In the genomic region with DNA sequence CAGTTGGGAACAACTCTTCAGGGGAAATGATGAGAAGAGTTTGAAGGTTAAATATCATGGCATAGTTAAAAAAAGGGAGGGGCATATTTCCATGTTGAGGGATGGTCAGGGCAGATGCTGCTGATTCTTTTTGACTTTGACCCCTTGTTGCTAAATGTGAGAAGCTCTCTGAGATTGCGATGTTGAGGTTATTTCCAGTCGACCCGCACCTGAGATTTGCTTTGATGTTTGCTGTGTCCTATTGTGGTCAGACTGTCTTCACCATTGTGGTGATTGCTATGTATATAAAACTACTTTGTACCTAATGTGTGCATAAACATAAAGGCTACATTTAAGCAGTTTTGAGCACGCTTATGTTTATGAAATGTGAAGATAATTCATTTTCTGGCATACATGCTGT, we compare ENCODE assay signal across 25 cellular contexts.
A peak's percentile ranks its signal among the peaks of the same experiment; 100 is the strongest.
DNase-seq lines count a peak whose midpoint lies in the region; ATAC-seq, FAIRE-seq and TF ChIP-seq lines count a peak whose summit lies in the region.
"Had no signal": no experiment of that assay in that cellular context is flagged by ENCODE, and none has a peak within 500 bp of the region (broad histone marks: within the 10 kb centered on the region; RNA-seq: fewer than 3 reads in every experiment).

No MANE protein-coding gene starts in this region.

- no peak overlapping the region for H3K4me2 ChIP-seq in HepG2 (ENCODE audit: low read depth, low read length)
- H3K4me2 ChIP-seq: A549; BLaER1 treated with 17β-estradiol and CSF1 and Interleukin-3, amounts not matched to agents 10 nM and 100 nM had no signal

- H3K9ac ChIP-seq in HepG2 (ENCODE audit: insufficient read depth, low read depth, low read length) = no peak overlapping the region
- H3K9ac ChIP-seq: BLaER1 treated with 17β-estradiol and CSF1 and Interleukin-3, amounts not matched to agents 10 nM and 100 nM had no signal

- POLR2A ChIA-PET in HepG2 (lab: Yijun Ruan, JAX) = no interaction called here

- no peaks in the 10 kb centered on the region for H3K36me3 Mint-ChIP-seq in CD14-positive monocyte

- H3K4me3 ChIP-seq in HepG2 (replicated peaks in 1 of 3; ENCODE audit: insufficient read depth in 1 of 3, low read depth in 2 of 3, low read length in 3 of 3) (no peak overlapping the region), right lobe of liver (no peak overlapping the region)
- H3K4me3 ChIP-seq: A549; BLaER1 treated with 17β-estradiol and CSF1 and Interleukin-3, amounts not matched to agents 10 nM and 100 nM; GM12878 had no signal

- H3K36me3 ChIP-seq in HepG2 (replicated peaks in 1 of 2; ENCODE audit: control insufficient read depth in 1 of 2, insufficient read depth in 2 of 2, low read length in 2 of 2) (no peaks in the 10 kb centered on the region), right lobe of liver (no peaks in the 10 kb centered on the region)
- H3K36me3 ChIP-seq: BLaER1 treated with 17β-estradiol and CSF1 and Interleukin-3, amounts not matched to agents 10 nM and 100 nM had no signal

- no peak overlapping the region for H3K4me3 Mint-ChIP-seq in CD14-positive monocyte
- H3K4me3 Mint-ChIP-seq: B cell; CD4-positive, alpha-beta memory T cell; CD4-positive, CD25-positive, alpha-beta regulatory T cell; CD8-positive, alpha-beta memory T cell had no signal

- H3K4me1 ChIP-seq in HepG2 (ENCODE audit: insufficient read depth, low read length) (peaks cover 58% of the 10 kb centered on the region), right lobe of liver (no peaks in the 10 kb centered on the region)
- H3K4me1 ChIP-seq: A549 had no signal

- no peak overlapping the region for H2AFZ ChIP-seq in HepG2 (ENCODE audit: low read length)

- CTCF ChIA-PET in HepG2 (lab: Yijun Ruan, JAX; ENCODE audit: low intra/inter-chr PET ratio, low total read pairs) = no interaction called here

- H3K9me3 Mint-ChIP-seq in CD14-positive monocyte = peaks cover 0 to 10% (median 4%) of the 10 kb centered on the region in 7 donors

- no peaks in the 10 kb centered on the region for H3K4me1 Mint-ChIP-seq in CD14-positive monocyte
- H3K4me1 Mint-ChIP-seq: B cell had no signal

- H4K20me1 ChIP-seq in HepG2 (ENCODE audit: insufficient read depth, low read length) = no peaks in the 10 kb centered on the region
- H4K20me1 ChIP-seq: BLaER1 treated with 17β-estradiol and CSF1 and Interleukin-3, amounts not matched to agents 10 nM and 100 nM had no signal

- TF ChIP-seq CTCF in HepG2 (CRISPR knock-in tag; IDR thresholded peaks at IDR 0.05) (no peak), right lobe of liver (IDR thresholded peaks at IDR 0.05) (no peak), CD14-positive monocyte (IDR thresholded peaks at IDR 0.05) (no peak)

- no peaks in the 10 kb centered on the region for H3K27me3 Mint-ChIP-seq in CD14-positive monocyte (ENCODE audit: low read depth in 3 of 3)
- H3K27me3 Mint-ChIP-seq: B cell; CD4-positive, alpha-beta memory T cell; CD4-positive, CD25-positive, alpha-beta regulatory T cell; CD8-positive, alpha-beta memory T cell had no signal

- H3K27me3 ChIP-seq in HepG2 (ENCODE audit: control insufficient read depth in 1 of 2, insufficient read depth in 2 of 2, low read length in 2 of 2) (no peaks in the 10 kb centered on the region), right lobe of liver (no peaks in the 10 kb centered on the region)
- H3K27me3 ChIP-seq: BLaER1 treated with 17β-estradiol and CSF1 and Interleukin-3, amounts not matched to agents 10 nM and 100 nM had no signal

- intact Hi-C loops in HepG2 (cut with micrococcal nuclease; ENCODE audit: unreplicated experiment) (no loop called here), right lobe of liver (cut with DNase I) (no loop called here), CD14-positive monocyte (cut with micrococcal nuclease) (no loop called here)

- peak; percentile 86 for FAIRE-seq in HepG2 (lab: Jason Lieb, UNC)
- FAIRE-seq: A549, GM12878, GM12892, GM18507 had no signal

- no peak for TF ChIP-seq RAD21 in HepG2 (CRISPR knock-in tag; IDR thresholded peaks at IDR 0.05)

- TF ChIP-seq POLR2A in HepG2 (IDR thresholded peaks at IDR 0.05; ENCODE audit: insufficient read depth in 1 of 2, low read depth in 2 of 2, low read length in 2 of 2) (no peak), right lobe of liver (IDR thresholded peaks at IDR 0.05) (no peak)

- H3K9me3 ChIP-seq in HepG2 (ENCODE audit: low read length) (no peaks in the 10 kb centered on the region), right lobe of liver (no peaks in the 10 kb centered on the region)
- H3K9me3 ChIP-seq: A549 had no signal

- 11% methylated on average over 4 of the region's 4 CpGs for WGBS in HepG2 (ENCODE audit: low lambda C conversion rate)
- WGBS in right lobe of liver (ENCODE audit: insufficient coverage, low coverage, low lambda C conversion rate, missing lambda C conversion rate) = 58% methylated on average over 4 of the region's 4 CpGs

- no peak overlapping the region for H3K27ac Mint-ChIP-seq in CD14-positive monocyte
- H3K27ac Mint-ChIP-seq: B cell; CD4-positive, alpha-beta memory T cell; CD4-positive, CD25-positive, alpha-beta regulatory T cell; CD8-positive, alpha-beta memory T cell had no signal

- DNase-seq in HepG2 (ENCODE audit: low spot score) = peak; percentile 92
- DNase-seq in right lobe of liver = no peak
- DNase-seq in SW480 (ENCODE audit: low spot score) = peak; percentile 89
- DNase-seq in CD14-positive monocyte (ENCODE audit: low spot score) = no peak
- no peak for DNase-seq in stimulated activated CD4-positive, alpha-beta T cell treated with anti-CD3 and anti-CD28 coated beads, Interleukin-4, amount 100 ng/mL, for 4 hours
- DNase-seq: AML-193; CD4-positive, alpha-beta memory T cell; CD4-positive, CD25-positive, alpha-beta regulatory T cell; CD8-positive, alpha-beta memory T cell; COR-L47; DMS 273 treated with DMSO at 0.1 percent for 48 hours; DMS153; DMS53; DMS79; DND-41; EL; GDM1 had no signal

- ATAC-seq in HepG2 (peak; percentile 84), right lobe of liver (no peak)
- ATAC-seq: A549, GM12878 had no signal

- TF ChIP-seq EP300 in HepG2 (IDR thresholded peaks at IDR 0.05; ENCODE audit: low read depth in 2 of 2, low read length in 2 of 2) (peak in 1 of 2 experiments; percentile 76; a peak in 2 of 4 replicates), HepG2 (CRISPR knock-in tag; IDR thresholded peaks at IDR 0.05; ENCODE audit: borderline replicate concordance) (peak; percentile 18; the same call in 1 of the 2 replicates)

- H3K27ac ChIP-seq in HepG2 (ENCODE audit: extremely low read length, insufficient read depth, low read length) = peak overlapping the region; percentile 44
- no peak overlapping the region for H3K27ac ChIP-seq in right lobe of liver
- H3K27ac ChIP-seq: 22Rv1; A549; BLaER1 treated with 17β-estradiol and CSF1 and Interleukin-3, amounts not matched to agents 10 nM and 100 nM; C4-2B had no signal

- no TSS peak for BruUV-seq in HepG2 (replicated peaks; lab: Mats Ljungman, UMichigan)

- in situ Hi-C loops in HepG2 (cut with HindIII; ENCODE audit: extremely low pct_ligation_motif_present, low pct_unique_long_range_greater_than_20kb) = no loop called here

- no peaks in the 10 kb centered on the region for H3K79me2 ChIP-seq in HepG2 (ENCODE audit: insufficient read depth, low read length)

TF ChIP-seq in HepG2, 621 proteins besides CTCF, POLR2A, EP300 and RAD21 (continues in another document):
- TF ChIP-seq HDAC2 (CRISPR knock-in tag; IDR thresholded peaks at IDR 0.05) (peak; percentile 44; the same call in 1 of the 2 replicates), CEBPB (IDR thresholded peaks at IDR 0.05; ENCODE audit: borderline replicate concordance, low read depth, low read length) (peak; percentile 76; the same call in 1 of the 2 replicates), FOXO1 (CRISPR knock-in tag; IDR thresholded peaks at IDR 0.05) (peak; percentile 64; the same call in 1 of the 2 replicates), FLYWCH1 (CRISPR knock-in tag; IDR thresholded peaks at IDR 0.05) (no peak), RXRB (CRISPR knock-in tag; IDR thresholded peaks at IDR 0.05; ENCODE audit: borderline replicate concordance) (0 out of 2 replicates have a peak, but pooled peaks have one; percentile 35), CHD2 (IDR thresholded peaks at IDR 0.05; ENCODE audit: low read depth, low read length) (no peak)
- TF ChIP-seq, protein P1, sequence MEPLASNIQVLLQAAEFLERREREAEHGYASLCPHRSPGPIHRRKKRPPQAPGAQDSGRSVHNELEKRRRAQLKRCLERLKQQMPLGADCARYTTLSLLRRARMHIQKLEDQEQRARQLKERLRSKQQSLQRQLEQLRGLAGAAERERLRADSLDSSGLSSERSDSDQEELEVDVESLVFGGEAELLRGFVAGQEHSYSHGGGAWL (CRISPR knock-in tag; IDR thresholded peaks at IDR 0.05) = no peak
- TF ChIP-seq, protein P2, sequence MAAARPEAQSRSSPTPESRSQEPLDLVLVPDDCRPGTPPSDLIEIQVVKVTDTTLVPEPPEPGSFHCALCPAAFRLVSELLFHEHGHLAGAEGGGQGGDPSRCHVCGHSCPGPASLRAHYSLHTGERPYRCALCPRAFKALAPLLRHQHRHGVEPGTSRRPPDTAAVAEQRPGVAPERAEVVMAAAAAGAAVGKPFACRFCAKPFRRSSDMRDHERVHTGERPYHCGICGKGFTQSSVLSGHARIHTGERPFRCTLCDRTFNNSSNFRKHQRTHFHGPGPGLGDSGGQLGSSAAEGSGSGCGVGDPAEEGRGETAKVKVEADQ (CRISPR knock-in tag; IDR thresholded peaks at IDR 0.05; ENCODE audit: borderline replicate concordance) = no peak
- TF ChIP-seq, protein P3, sequence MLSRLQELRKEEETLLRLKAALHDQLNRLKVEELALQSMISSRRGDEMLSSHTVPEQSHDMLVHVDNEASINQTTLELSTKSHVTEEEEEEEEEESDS (CRISPR knock-in tag; IDR thresholded peaks at IDR 0.05; ENCODE audit: borderline replicate concordance) = 0 out of 2 replicates have a peak, but pooled peaks have one; percentile 38
- TF ChIP-seq, protein P4, sequence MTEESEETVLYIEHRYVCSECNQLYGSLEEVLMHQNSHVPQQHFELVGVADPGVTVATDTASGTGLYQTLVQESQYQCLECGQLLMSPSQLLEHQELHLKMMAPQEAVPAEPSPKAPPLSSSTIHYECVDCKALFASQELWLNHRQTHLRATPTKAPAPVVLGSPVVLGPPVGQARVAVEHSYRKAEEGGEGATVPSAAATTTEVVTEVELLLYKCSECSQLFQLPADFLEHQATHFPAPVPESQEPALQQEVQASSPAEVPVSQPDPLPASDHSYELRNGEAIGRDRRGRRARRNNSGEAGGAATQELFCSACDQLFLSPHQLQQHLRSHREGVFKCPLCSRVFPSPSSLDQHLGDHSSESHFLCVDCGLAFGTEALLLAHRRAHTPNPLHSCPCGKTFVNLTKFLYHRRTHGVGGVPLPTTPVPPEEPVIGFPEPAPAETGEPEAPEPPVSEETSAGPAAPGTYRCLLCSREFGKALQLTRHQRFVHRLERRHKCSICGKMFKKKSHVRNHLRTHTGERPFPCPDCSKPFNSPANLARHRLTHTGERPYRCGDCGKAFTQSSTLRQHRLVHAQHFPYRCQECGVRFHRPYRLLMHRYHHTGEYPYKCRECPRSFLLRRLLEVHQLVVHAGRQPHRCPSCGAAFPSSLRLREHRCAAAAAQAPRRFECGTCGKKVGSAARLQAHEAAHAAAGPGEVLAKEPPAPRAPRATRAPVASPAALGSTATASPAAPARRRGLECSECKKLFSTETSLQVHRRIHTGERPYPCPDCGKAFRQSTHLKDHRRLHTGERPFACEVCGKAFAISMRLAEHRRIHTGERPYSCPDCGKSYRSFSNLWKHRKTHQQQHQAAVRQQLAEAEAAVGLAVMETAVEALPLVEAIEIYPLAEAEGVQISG (CRISPR knock-in tag; IDR thresholded peaks at IDR 0.05) = no peak

Comparison
In these comparisons a context has a peak if more than half of its experiments do, and no peak if none do; other contexts are left out.
1. DNase-seq: peak in HepG2 (single experiment) and SW480 (single experiment); none in right lobe of liver (0 of 3), CD14-positive monocyte (single experiment) and stimulated activated CD4-positive, alpha-beta T cell treated with anti-CD3 and anti-CD28 coated beads, Interleukin-4, amount 100 ng/mL, for 4 hours (0 of 2).